Comparison of ENCODE assay signal across 18 cellular contexts in the genomic region with DNA sequence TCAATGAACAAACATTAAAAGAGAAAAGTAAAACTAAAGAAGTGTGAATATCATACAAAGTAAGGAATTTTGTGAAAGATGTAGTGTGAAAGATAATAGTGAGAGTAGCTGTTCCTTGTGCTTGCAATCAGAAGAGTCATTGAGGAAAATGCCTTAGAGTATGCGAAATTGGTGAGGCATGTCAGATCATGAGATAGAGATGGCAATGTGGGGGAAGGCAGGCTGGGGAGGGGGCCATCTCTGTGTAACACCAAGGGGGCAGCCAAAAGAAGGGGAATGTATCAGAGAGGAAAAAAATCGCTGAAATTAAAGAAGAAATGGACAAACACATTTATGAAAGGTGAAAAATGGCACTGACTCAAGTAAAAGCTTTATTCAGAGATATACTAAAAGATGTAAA.
"Had no signal": no experiment of that assay in that cellular context is flagged by ENCODE, and none has a peak within 500 bp of the region (broad histone marks: within the 10 kb centered on the region; RNA-seq: fewer than 3 reads in every experiment).

No MANE protein-coding gene starts in this region.

- H3K27ac Mint-ChIP-seq: naive thymus-derived CD4-positive, alpha-beta T cell had no signal

- H3K9me3 ChIP-seq: colonic mucosa had no signal

- H3K27ac ChIP-seq: colonic mucosa, dorsolateral prefrontal cortex, hepatocyte, left ventricle myocardium inferior, right atrium auricular region, skin epidermis, stomach had no signal

- DNase-seq: colonic mucosa; dorsolateral prefrontal cortex; effector CD8-positive, alpha-beta T cell; foreskin melanocyte; head of caudate nucleus; kidney; left cardiac atrium; left ventricle myocardium inferior; naive thymus-derived CD4-positive, alpha-beta T cell; sigmoid colon; stimulated activated CD4-positive, alpha-beta T cell treated with anti-CD3 and anti-CD28 coated beads, Interleukin-12 subunit alpha, Interleukin-12 subunit beta, amount 100 ng/mL, for 4 hours; stimulated activated naive CD4-positive, alpha-beta T cell; stomach; trophoblast cell had no signal

- H3K4me1 ChIP-seq: colonic mucosa, sigmoid colon, stomach had no signal

- H3K27me3 ChIP-seq: colonic mucosa, dorsolateral prefrontal cortex, hepatocyte, right atrium auricular region, sigmoid colon, stomach had no signal

- H3K4me2 ChIP-seq: hepatocyte had no signal

- H3K36me3 ChIP-seq: colonic mucosa, left ventricle myocardium inferior, right atrium auricular region, sigmoid colon, stomach had no signal

- H3K4me3 ChIP-seq: colonic mucosa, dorsolateral prefrontal cortex, hepatocyte, left ventricle myocardium inferior, lung, right atrium auricular region, sigmoid colon, skin epidermis, stomach had no signal

- ATAC-seq: naive thymus-derived CD4-positive, alpha-beta T cell had no signal

- H3K36me3 Mint-ChIP-seq: naive thymus-derived CD4-positive, alpha-beta T cell had no signal

- H2AFZ ChIP-seq: hepatocyte had no signal

- H3K79me2 ChIP-seq: hepatocyte had no signal

- H3K4me3 Mint-ChIP-seq: naive thymus-derived CD4-positive, alpha-beta T cell had no signal
